In the genomic region with DNA sequence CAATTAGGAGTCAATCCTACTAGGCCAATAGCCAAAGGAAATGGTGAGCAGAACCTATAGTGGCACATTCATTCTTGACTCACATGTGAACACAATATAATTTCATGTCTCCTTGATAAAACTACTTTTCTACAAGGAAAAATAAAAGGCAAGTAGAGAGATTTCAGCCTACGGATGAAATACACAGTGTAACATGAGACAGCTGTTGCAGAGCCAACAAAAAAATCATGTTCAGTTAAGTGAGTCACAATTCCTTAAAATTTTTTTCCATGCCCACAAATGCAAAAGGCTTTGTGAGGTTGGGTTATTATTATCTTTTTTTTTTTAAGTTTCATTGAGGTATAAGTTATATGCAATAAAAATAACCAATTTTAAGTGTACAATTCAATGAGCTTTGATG, we compare ENCODE assay signal across 15 cellular contexts. TPM values are rescaled to one million over a fixed set of nuclear protein-coding genes. Genes with fewer than 3 reads are reported as not detected.
A peak's percentile ranks its signal among the peaks of the same experiment; 100 is the strongest.
DNase-seq lines count a peak whose midpoint lies in the region; ATAC-seq and TF ChIP-seq lines count a peak whose summit lies in the region.
"Had no signal": no experiment of that assay in that cellular context is flagged by ENCODE, and none has a peak within 500 bp of the region (broad histone marks: within the 10 kb centered on the region; RNA-seq: fewer than 3 reads in every experiment).

No MANE protein-coding gene starts in this region.

- H3K27ac ChIP-seq in neutrophil = peak overlapping the region; percentile 9
- H3K27ac ChIP-seq in SJCRH30 = no peak overlapping the region

- H3K4me3 ChIP-seq in neutrophil (ENCODE audit: low read depth in 1 of 2, low read length in 1 of 2) (no peak overlapping the region), SJCRH30 (no peak overlapping the region)
- H3K4me3 ChIP-seq: GM23338 had no signal

- no peak for DNase-seq in natural killer cell
- no peak for DNase-seq in natural killer cell treated with Interleukin-12 subunit alpha and Interleukin-12 subunit beta and Interleukin-15 and Interleukin-18, amount 100 ng/mL, for 72 hours (ENCODE audit: low spot score)
- peak; percentile 5 for DNase-seq in left kidney (ENCODE audit: low read depth, low spot score)
- no peak for DNase-seq in NCI-H446 treated with DMSO at 0.1 percent for 48 hours (lab: John Stamatoyannopoulos, UW)
- no peak for DNase-seq in Right ventricle myocardium inferior (ENCODE audit: missing footprints)
- no peak for DNase-seq in SJCRH30
- DNase-seq: C1 segment of cervical spinal cord; CD4-positive, alpha-beta T cell; DND-41; GDM1; H7 had no signal

- H3K4me1 ChIP-seq in neutrophil (ENCODE audit: control insufficient read depth in 1 of 2, insufficient read depth in 1 of 2, low read depth in 1 of 2, low read length in 1 of 2) (peaks cover 10% of the 10 kb centered on the region in 2 experiments), SJCRH30 (no peaks in the 10 kb centered on the region)

- H3K27me3 ChIP-seq in neutrophil (no peaks in the 10 kb centered on the region), SJCRH30 (no peaks in the 10 kb centered on the region)

- peaks cover 22 to 37% of the 10 kb centered on the region in 2 donors for H3K4me1 Mint-ChIP-seq in natural killer cell
- no peaks in the 10 kb centered on the region for H3K4me1 Mint-ChIP-seq in natural killer cell treated with Interleukin-12 subunit alpha and Interleukin-12 subunit beta and Interleukin-15 and Interleukin-18, amount 100 ng/mL, for 72 hours (ENCODE audit: low read depth in 2 of 2)
- H3K4me1 Mint-ChIP-seq: B cell had no signal

- no peaks in the 10 kb centered on the region for H3K36me3 Mint-ChIP-seq in natural killer cell
- H3K36me3 Mint-ChIP-seq in natural killer cell treated with Interleukin-12 subunit alpha and Interleukin-12 subunit beta and Interleukin-15 and Interleukin-18, amount 100 ng/mL, for 72 hours = no peaks in the 10 kb centered on the region

- intact Hi-C loops in natural killer cell (cut with micrococcal nuclease) (no loop called here), Right ventricle myocardium inferior (cut with DNase I) (no loop called here)

- no peaks in the 10 kb centered on the region for H3K9me3 ChIP-seq in neutrophil
- H3K9me3 ChIP-seq in SJCRH30 (replicated peaks) = no peaks in the 10 kb centered on the region; the same call in 1 of the 2 replicates

- no peaks in the 10 kb centered on the region for H3K9me3 Mint-ChIP-seq in natural killer cell
- H3K9me3 Mint-ChIP-seq in natural killer cell treated with Interleukin-12 subunit alpha and Interleukin-12 subunit beta and Interleukin-15 and Interleukin-18, amount 100 ng/mL, for 72 hours = no peaks in the 10 kb centered on the region
- H3K9me3 Mint-ChIP-seq: CD4-positive, alpha-beta T cell; GM23338 had no signal

- H3K27ac Mint-ChIP-seq in natural killer cell = peak overlapping the region; percentile 27 to 40
- H3K27ac Mint-ChIP-seq in natural killer cell treated with Interleukin-12 subunit alpha and Interleukin-12 subunit beta and Interleukin-15 and Interleukin-18, amount 100 ng/mL, for 72 hours = no peak overlapping the region
- H3K27ac Mint-ChIP-seq: B cell; CD4-positive, alpha-beta T cell; GM23338 had no signal

- ATAC-seq in natural killer cell (no peak), Right ventricle myocardium inferior (no peak)
- no peak for ATAC-seq in natural killer cell treated with Interleukin-12 subunit alpha and Interleukin-12 subunit beta and Interleukin-15 and Interleukin-18, amount 100 ng/mL, for 72 hours
- ATAC-seq: GM23338 had no signal

- H3K27me3 Mint-ChIP-seq in natural killer cell (ENCODE audit: low read depth in 2 of 2) = no peaks in the 10 kb centered on the region
- no peaks in the 10 kb centered on the region for H3K27me3 Mint-ChIP-seq in natural killer cell treated with Interleukin-12 subunit alpha and Interleukin-12 subunit beta and Interleukin-15 and Interleukin-18, amount 100 ng/mL, for 72 hours
- H3K27me3 Mint-ChIP-seq: CD4-positive, alpha-beta T cell had no signal

- TF ChIP-seq CTCF in natural killer cell (IDR thresholded peaks at IDR 0.05) (no peak), neutrophil (IDR thresholded peaks at IDR 0.05) (no peak)

- no peak overlapping the region for H3K4me3 Mint-ChIP-seq in natural killer cell
- H3K4me3 Mint-ChIP-seq in natural killer cell treated with Interleukin-12 subunit alpha and Interleukin-12 subunit beta and Interleukin-15 and Interleukin-18, amount 100 ng/mL, for 72 hours = no peak overlapping the region
- H3K4me3 Mint-ChIP-seq: B cell; CD4-positive, alpha-beta T cell; GM23338 had no signal

- H3K36me3 ChIP-seq in neutrophil = peaks cover 22% of the 10 kb centered on the region
- no peaks in the 10 kb centered on the region; the same call in 1 of the 2 replicates for H3K36me3 ChIP-seq in SJCRH30

RNA-seq across cellular contexts. Expression of gene GPR141, which starts 54.8 kb away (rescaled TPM):
- total RNA-seq in natural killer cell (10 to 100 TPM; 30.2 to 68.1 (median 55.2) TPM), Right ventricle myocardium inferior (0.60 TPM)
- 1 to 10 TPM in 1 of 2 donors, not detected in 1; 1.2 TPM for total RNA-seq in natural killer cell treated with Interleukin-12 subunit alpha and Interleukin-12 subunit beta and Interleukin-15 and Interleukin-18, amount 100 ng/mL, for 72 hours
- total RNA-seq in SJCRH30 (2014; rRNA removed; shearing (Covaris generic)) = not detected in 2 replicates
- total RNA-seq: B cell; CD4-positive, alpha-beta T cell; H7; HT1080 had no signal

Comparison
In these comparisons a context has a peak if more than half of its experiments do, and no peak if none do; other contexts are left out.
1. H3K27ac Mint-ChIP-seq: peak in natural killer cell (2 of 2); none in natural killer cell treated with Interleukin-12 subunit alpha and Interleukin-12 subunit beta and Interleukin-15 and Interleukin-18, amount 100 ng/mL, for 72 hours (0 of 2).
2. RNA of gene GPR141, which starts 54.8 kb away (total RNA-seq): 30.2 to 68.1 TPM in natural killer cell; 1.2 TPM in natural killer cell treated with Interleukin-12 subunit alpha and Interleukin-12 subunit beta and Interleukin-15 and Interleukin-18, amount 100 ng/mL, for 72 hours, 0.60 TPM in Right ventricle myocardium inferior (single experiment) and not detected in SJCRH30; every median in the first group is over 10 times any median in the second.